19 cellular contexts compared by ENCODE assay signal in genomic region chr7:135833642-135834041, GRCh38.
"Had no signal": no experiment of that assay in that cellular context is flagged by ENCODE, and none has a peak within 500 bp of the region (broad histone marks: within the 10 kb centered on the region; RNA-seq: fewer than 3 reads in every experiment).

No MANE protein-coding gene starts in this region.

- DNase-seq: activated CD4-positive, alpha-beta T cell treated with anti-CD3 and anti-CD28 coated beads, Interleukin-2, amount 10 ng/mL, durations not matched to agents 7 days and 5 days; activated CD4-positive, CD25-positive, alpha-beta regulatory T cell treated with anti-CD3 and anti-CD28 coated beads, Interleukin-2, amount 50 U/mL, for 72 hours; activated effector memory CD4-positive, alpha-beta T cell treated with Interleukin-2 at 50 U/mL for 16 hours; activated naive CD4-positive, alpha-beta T cell treated with anti-CD3 and anti-CD28 coated beads for 36 hours; activated naive CD8-positive, alpha-beta T cell treated with anti-CD3 and anti-CD28 coated beads, Interleukin-2, amount 10 ng/mL, durations not matched to agents 7 days and 5 days; activated T-cell treated with anti-CD3 and anti-CD28 coated beads, Interleukin-2, amount 50 U/mL, for 4 hours; amniotic stem cell; colonic mucosa; endodermal cell; kidney; lower lobe of right lung; naive B cell; stimulated activated CD4-positive, alpha-beta T cell treated with anti-CD3 and anti-CD28 coated beads, Interleukin-4, amount 100 ng/mL, for 1 hour; stimulated activated naive CD4-positive, alpha-beta T cell; testis; upper lobe of left lung; WERI-Rb-1 had no signal

- H3K36me3 ChIP-seq: breast epithelium, colonic mucosa, lower lobe of right lung, upper lobe of left lung, WERI-Rb-1 had no signal

- H3K27ac ChIP-seq: breast epithelium, colonic mucosa, lower lobe of right lung, testis, upper lobe of left lung, WERI-Rb-1 had no signal

- H3K4me3 Mint-ChIP-seq: activated CD4-positive, alpha-beta T cell treated with anti-CD3 and anti-CD28 coated beads, Interleukin-2, amount 10 ng/mL, durations not matched to agents 7 days and 5 days; activated naive CD4-positive, alpha-beta T cell treated with anti-CD3 and anti-CD28 coated beads for 36 hours; activated naive CD8-positive, alpha-beta T cell treated with anti-CD3 and anti-CD28 coated beads, Interleukin-2, amount 10 ng/mL, durations not matched to agents 7 days and 5 days; activated T-cell treated with anti-CD3 and anti-CD28 coated beads, Interleukin-2, amount 50 U/mL, for 4 hours; endodermal cell had no signal

- ATAC-seq: activated T-cell treated with anti-CD3 and anti-CD28 coated beads, Interleukin-2, amount 50 U/mL, for 4 hours; lower lobe of right lung had no signal

- H3K36me3 Mint-ChIP-seq: activated naive CD8-positive, alpha-beta T cell treated with anti-CD3 and anti-CD28 coated beads, Interleukin-2, amount 10 ng/mL, durations not matched to agents 7 days and 5 days had no signal

- H3K9me3 ChIP-seq: breast epithelium, colonic mucosa, lower lobe of right lung, testis, upper lobe of left lung had no signal

- H3K27ac Mint-ChIP-seq: activated CD4-positive, alpha-beta T cell treated with anti-CD3 and anti-CD28 coated beads, Interleukin-2, amount 10 ng/mL, durations not matched to agents 7 days and 5 days; activated naive CD4-positive, alpha-beta T cell treated with anti-CD3 and anti-CD28 coated beads for 36 hours; activated naive CD8-positive, alpha-beta T cell treated with anti-CD3 and anti-CD28 coated beads, Interleukin-2, amount 10 ng/mL, durations not matched to agents 7 days and 5 days; endodermal cell; naive B cell; progenitor cell of endocrine pancreas had no signal

- H3K4me3 ChIP-seq: breast epithelium, colonic mucosa, lower lobe of right lung, testis, upper lobe of left lung had no signal

- H3K4me1 ChIP-seq: breast epithelium, colonic mucosa, lower lobe of right lung, testis, upper lobe of left lung had no signal

- H3K27me3 Mint-ChIP-seq: activated CD4-positive, alpha-beta T cell treated with anti-CD3 and anti-CD28 coated beads, Interleukin-2, amount 10 ng/mL, durations not matched to agents 7 days and 5 days had no signal

- H3K27me3 ChIP-seq: breast epithelium, colonic mucosa, testis, upper lobe of left lung had no signal

- H3K9me3 Mint-ChIP-seq: activated CD4-positive, alpha-beta T cell treated with anti-CD3 and anti-CD28 coated beads, Interleukin-2, amount 10 ng/mL, durations not matched to agents 7 days and 5 days; activated naive CD4-positive, alpha-beta T cell treated with anti-CD3 and anti-CD28 coated beads for 36 hours; activated naive CD8-positive, alpha-beta T cell treated with anti-CD3 and anti-CD28 coated beads, Interleukin-2, amount 10 ng/mL, durations not matched to agents 7 days and 5 days; activated T-cell treated with anti-CD3 and anti-CD28 coated beads, Interleukin-2, amount 50 U/mL, for 4 hours; endodermal cell had no signal
